10 cellular contexts compared by ENCODE assay signal in genomic region chr10:119368991-119369869, GRCh38.
DNase-seq lines count a peak whose midpoint lies in the region; ATAC-seq and TF ChIP-seq lines count a peak whose summit lies in the region.
"Had no signal": no experiment of that assay in that cellular context is flagged by ENCODE, and none has a peak within 500 bp of the region (broad histone marks: within the 10 kb centered on the region; RNA-seq: fewer than 3 reads in every experiment).

No MANE protein-coding gene starts in this region.

- H3K36me3 ChIP-seq in DOHH2 (ENCODE audit: control insufficient read depth, low read length) (no peaks in the 10 kb centered on the region), lung (ENCODE audit: control insufficient read depth in 2 of 2, insufficient read depth in 2 of 2, low read length in 2 of 2) (no peaks in the 10 kb centered on the region)

- 63 to 76% methylated on average over 21 of the region's 21 CpGs for WGBS in lung, 2 donors

- TF ChIP-seq CTCF in DOHH2 (IDR thresholded peaks at IDR 0.05; ENCODE audit: low read depth, low read length, poor library complexity, severe bottlenecking) (no peak), lung (IDR thresholded peaks at IDR 0.05; ENCODE audit: control extremely low read depth, extremely low read depth) (no peak)

- H3K4me3 ChIP-seq in DOHH2 (ENCODE audit: low read length) (peak overlapping the region; percentile 51), lung (no peak overlapping the region)

- H3K9me3 ChIP-seq in DOHH2 (ENCODE audit: control insufficient read depth, insufficient read depth, low read length) (peaks cover 11% of the 10 kb centered on the region; the same call in 1 of the 2 replicates), lung (ENCODE audit: control insufficient read depth in 2 of 2, insufficient read depth in 1 of 2, low read length in 1 of 2) (peaks cover 0 to 2% of the 10 kb centered on the region in 2 donors)

- peak; percentile 73 for ATAC-seq in GM21381 (IDR thresholded peaks at IDR 0.05; ENCODE audit: unreplicated experiment)
- ATAC-seq in HG03571 (IDR thresholded peaks at IDR 0.05; ENCODE audit: unreplicated experiment): peak; percentile 69
- ATAC-seq in lung (ENCODE audit: insufficient read depth, low FRiP score): no peak

- H3K4me1 ChIP-seq in DOHH2 (ENCODE audit: control insufficient read depth, low read length) (peaks cover 67% of the 10 kb centered on the region), lung (ENCODE audit: control insufficient read depth in 2 of 2, insufficient read depth in 2 of 2, low read length in 2 of 2) (peaks cover 10 to 53% of the 10 kb centered on the region in 2 donors)

- H4K20me1 ChIP-seq in DOHH2 (ENCODE audit: control insufficient read depth, insufficient read depth, low read depth, low read length): peaks cover 17% of the 10 kb centered on the region

- peaks cover 14% of the 10 kb centered on the region for H3F3A ChIP-seq in DOHH2 (ENCODE audit: control insufficient read depth, insufficient read depth)

- H3K9me2 ChIP-seq in DOHH2 (replicated peaks; ENCODE audit: control insufficient read depth, low read length): no peaks in the 10 kb centered on the region

- H3K79me2 ChIP-seq in DOHH2 (ENCODE audit: control insufficient read depth, low read length): no peaks in the 10 kb centered on the region

- peaks cover 90% of the 10 kb centered on the region for H3K27me3 ChIP-seq in DOHH2 (ENCODE audit: control insufficient read depth, low read length)
- H3K27me3 ChIP-seq in lung (ENCODE audit: control insufficient read depth, insufficient read depth): no peaks in the 10 kb centered on the region

- no peak for DNase-seq in lung (ENCODE audit: low spot score)
- no peak for DNase-seq in NCI-H2081 (lab: John Stamatoyannopoulos, UW)
- DNase-seq in NCI-H526 treated with DMSO at 0.1 percent for 48 hours (lab: John Stamatoyannopoulos, UW): no peak
- DNase-seq in NCI-H1092 treated with DMSO at 0.1 percent for 48 hours (lab: John Stamatoyannopoulos, UW): no peak
- no peak for DNase-seq in COR-L47 (lab: John Stamatoyannopoulos, UW)
- DNase-seq: erythroblast, SW 1271 had no signal

- H3K4me2 ChIP-seq in DOHH2 (ENCODE audit: low read length): peak overlapping the region; percentile 77

- H3K27ac ChIP-seq in DOHH2 (ENCODE audit: low read depth, low read length): peak overlapping the region; percentile 53
- H3K27ac ChIP-seq in lung (ENCODE audit: low read depth in 1 of 2, low read length in 1 of 2): peak overlapping the region; percentile 6 to 91
